In genomic region chr14:77825895-77826519, GRCh38 we compare ENCODE assay signal across 22 cellular contexts. TPM values are rescaled to one million over a fixed set of nuclear protein-coding genes. Genes with fewer than 3 reads are reported as not detected.
A peak's percentile ranks its signal among the peaks of the same experiment; 100 is the strongest.
DNase-seq lines count a peak whose midpoint lies in the region; ATAC-seq and TF ChIP-seq lines count a peak whose summit lies in the region.
"Had no signal": no experiment of that assay in that cellular context is flagged by ENCODE, and none has a peak within 500 bp of the region (broad histone marks: within the 10 kb centered on the region; RNA-seq: fewer than 3 reads in every experiment).

No MANE protein-coding gene starts in this region.

- peak overlapping the region; percentile 33 for H2AFZ ChIP-seq in IMR-90 (replicated peaks; ENCODE audit: low read length, poor library complexity)

- no peaks in the 10 kb centered on the region for H3K9me3 Mint-ChIP-seq in neural crest cell
- no peaks in the 10 kb centered on the region for H3K9me3 Mint-ChIP-seq in activated CD8-positive, alpha-beta memory T cell treated with anti-CD3 and anti-CD28 coated beads, Interleukin-2, amount 10 ng/mL, durations not matched to agents 7 days and 5 days (ENCODE audit: low read depth)
- H3K9me3 Mint-ChIP-seq: CD8-positive, alpha-beta memory T cell had no signal

- no peak overlapping the region for H3K4me3 ChIP-seq in IMR-90 (ENCODE audit: insufficient read depth, low read depth, low read length)
- no peak overlapping the region for H3K4me3 ChIP-seq in body of pancreas
- H3K4me3 ChIP-seq in left ventricle myocardium inferior: no peak overlapping the region
- H3K4me3 ChIP-seq: BLaER1 treated with 17β-estradiol and CSF1 and Interleukin-3, amounts not matched to agents 10 nM and 100 nM; GM12878; MG63; SJCRH30 had no signal

- dilution Hi-C loops in IMR-90 (cut with HindIII; ENCODE audit: low sequenced_read_pairs, unreplicated experiment): no loop called here

- no TSS peak for BruUV-seq in IMR-90 (replicated peaks; lab: Mats Ljungman, UMichigan)

- H2BK15ac ChIP-seq in IMR-90 (ENCODE audit: low read depth, low read length): no peak overlapping the region

- TF ChIP-seq CTCF in IMR-90 (conservative IDR thresholded peaks at IDR 0.05; ENCODE audit: low read depth, low read length): no peak
- no peak for TF ChIP-seq CTCF in body of pancreas (IDR thresholded peaks at IDR 0.05)
- TF ChIP-seq CTCF in left ventricle myocardium inferior (IDR thresholded peaks at IDR 0.05; ENCODE audit: borderline replicate concordance): no peak
- TF ChIP-seq CTCF in neural crest cell (conservative IDR thresholded peaks at IDR 0.05): no peak

- H3K56ac ChIP-seq in IMR-90 (ENCODE audit: extremely low read depth, insufficient read depth, low read length): no peak overlapping the region

- TF ChIP-seq RAD21 in IMR-90 (IDR thresholded peaks at IDR 0.05; ENCODE audit: low read length): no peak

- H4K91ac ChIP-seq in IMR-90 (ENCODE audit: insufficient read depth, low read depth, low read length): no peak overlapping the region

- no peak overlapping the region for H3K14ac ChIP-seq in IMR-90 (replicated peaks; ENCODE audit: low read depth, low read length)

- no peak overlapping the region for H3K18ac ChIP-seq in IMR-90 (ENCODE audit: low read depth, low read length)

- in situ Hi-C loops in IMR-90 (cut with MboI; ENCODE audit: low sequenced_read_pairs): no loop called here

- H3K4me3 Mint-ChIP-seq in neural crest cell: no peak overlapping the region
- no peak overlapping the region for H3K4me3 Mint-ChIP-seq in activated CD8-positive, alpha-beta memory T cell treated with anti-CD3 and anti-CD28 coated beads, Interleukin-2, amount 10 ng/mL, durations not matched to agents 7 days and 5 days
- H3K4me3 Mint-ChIP-seq: CD8-positive, alpha-beta memory T cell had no signal

- no peak overlapping the region for H3K4ac ChIP-seq in IMR-90 (ENCODE audit: low read depth, low read length)

- no peaks in the 10 kb centered on the region for H3K36me3 Mint-ChIP-seq in neural crest cell (ENCODE audit: low read depth)
- no peaks in the 10 kb centered on the region for H3K36me3 Mint-ChIP-seq in activated CD8-positive, alpha-beta memory T cell treated with anti-CD3 and anti-CD28 coated beads, Interleukin-2, amount 10 ng/mL, durations not matched to agents 7 days and 5 days

- H2AK5ac ChIP-seq in IMR-90 (ENCODE audit: low read depth, low read length): no peak overlapping the region

- CTCF ChIA-PET in IMR-90 (lab: Yijun Ruan, JAX): interaction anchor here (0.6 kb wide), 1 partner anchor 109 kb away, joined by 3 read pairs; no protein-coding TSS in a partner anchor
- CTCF ChIA-PET in activated CD8-positive, alpha-beta memory T cell treated with anti-CD3 and anti-CD28 coated beads, Interleukin-2, amount 10 ng/mL, durations not matched to agents 7 days and 5 days (lab: Charles Lee): interaction anchor here (1.2 kb wide), 1 partner anchor 9 kb away, joined by 3 read pairs; no protein-coding TSS in a partner anchor

- peaks cover 2% of the 10 kb centered on the region; the same call in 1 of the 2 replicates for H3K36me3 ChIP-seq in IMR-90 (ENCODE audit: control insufficient read depth, insufficient read depth, low read length)
- H3K36me3 ChIP-seq in body of pancreas (replicated peaks in 1 of 2; ENCODE audit: insufficient read depth in 1 of 2, low read depth in 2 of 2): no peaks in the 10 kb centered on the region
- H3K36me3 ChIP-seq in left ventricle myocardium inferior: peaks cover 34% of the 10 kb centered on the region
- H3K36me3 ChIP-seq: MG63, SJCRH30 had no signal

- no peaks in the 10 kb centered on the region for H3K79me1 ChIP-seq in IMR-90 (ENCODE audit: low read depth in 1 of 2, low read length in 2 of 2)

- no peak overlapping the region for H3K4me2 ChIP-seq in IMR-90 (ENCODE audit: low read depth, low read length)
- H3K4me2 ChIP-seq: BLaER1 treated with 17β-estradiol and CSF1 and Interleukin-3, amounts not matched to agents 10 nM and 100 nM had no signal

- TF ChIP-seq POLR2A in IMR-90 (IDR thresholded peaks at IDR 0.05; ENCODE audit: low read depth, low read length): no peak
- TF ChIP-seq POLR2A in body of pancreas (IDR thresholded peaks at IDR 0.05): no peak

- no peaks in the 10 kb centered on the region for H3K27me3 Mint-ChIP-seq in neural crest cell (ENCODE audit: low read depth)
- H3K27me3 Mint-ChIP-seq in activated CD8-positive, alpha-beta memory T cell treated with anti-CD3 and anti-CD28 coated beads, Interleukin-2, amount 10 ng/mL, durations not matched to agents 7 days and 5 days: no peaks in the 10 kb centered on the region
- H3K27me3 Mint-ChIP-seq: CD8-positive, alpha-beta memory T cell had no signal

- no peak overlapping the region for H2BK20ac ChIP-seq in IMR-90 (ENCODE audit: low read depth, low read length)

- no peak overlapping the region for H2BK5ac ChIP-seq in IMR-90 (ENCODE audit: low read depth, low read length, poor library complexity, severe bottlenecking)

- no peak overlapping the region for H4K8ac ChIP-seq in IMR-90 (ENCODE audit: low read depth in 2 of 2, low read length in 2 of 2)

- H3K27me3 ChIP-seq in IMR-90 (ENCODE audit: control insufficient read depth, insufficient read depth, low read length) (no peaks in the 10 kb centered on the region), body of pancreas (no peaks in the 10 kb centered on the region), left ventricle myocardium inferior (ENCODE audit: low read depth) (no peaks in the 10 kb centered on the region)
- H3K27me3 ChIP-seq: BLaER1 treated with 17β-estradiol and CSF1 and Interleukin-3, amounts not matched to agents 10 nM and 100 nM; MG63; SJCRH30 had no signal

- no peaks in the 10 kb centered on the region for H3K9me1 ChIP-seq in IMR-90 (ENCODE audit: insufficient read depth, low read length)

- H3K27ac Mint-ChIP-seq in neural crest cell (ENCODE audit: unreplicated experiment): peak overlapping the region; percentile 59
- H3K27ac Mint-ChIP-seq in activated CD8-positive, alpha-beta memory T cell treated with anti-CD3 and anti-CD28 coated beads, Interleukin-2, amount 10 ng/mL, durations not matched to agents 7 days and 5 days: no peak overlapping the region

- H3K4me1 Mint-ChIP-seq in neural crest cell: no peaks in the 10 kb centered on the region
- H3K4me1 Mint-ChIP-seq in activated CD8-positive, alpha-beta memory T cell treated with anti-CD3 and anti-CD28 coated beads, Interleukin-2, amount 10 ng/mL, durations not matched to agents 7 days and 5 days: peaks cover 5% of the 10 kb centered on the region
- H3K4me1 Mint-ChIP-seq: CD8-positive, alpha-beta memory T cell had no signal

- H2AK9ac ChIP-seq in IMR-90 (replicated peaks; ENCODE audit: low read depth, low read length, poor library complexity): no peak overlapping the region

- 82% methylated on average over 14 of the region's 16 CpGs; no CpG with 5 or more reads in 1 of the 2 experiments for WGBS in IMR-90 (ENCODE audit: extremely low coverage in 2 of 2, insufficient read length in 1 of 2), 2 experiments
- WGBS in body of pancreas, 2 donors: 51 to 59% methylated on average over 15 to 16 of the region's 16 CpGs

- H3K27ac ChIP-seq in IMR-90 (ENCODE audit: insufficient read depth, low read length) (no peak overlapping the region), body of pancreas (no peak overlapping the region), left ventricle myocardium inferior (replicated peaks) (peak overlapping the region; percentile 72)
- H3K27ac ChIP-seq: BLaER1 treated with 17β-estradiol and CSF1 and Interleukin-3, amounts not matched to agents 10 nM and 100 nM; SJCRH30 had no signal

- POLR2A ChIA-PET in IMR-90 (lab: Charles Lee; ENCODE audit: unreplicated experiment): no interaction called here

- H3K9me3 ChIP-seq in IMR-90 (ENCODE audit: control insufficient read depth, insufficient read depth, low read length) (no peaks in the 10 kb centered on the region), body of pancreas (no peaks in the 10 kb centered on the region), left ventricle myocardium inferior (replicated peaks) (no peaks in the 10 kb centered on the region)
- H3K9me3 ChIP-seq: BLaER1 treated with 17β-estradiol and CSF1 and Interleukin-3, amounts not matched to agents 10 nM and 100 nM; MG63; SJCRH30 had no signal

- no peak overlapping the region for H3K9ac ChIP-seq in IMR-90 (ENCODE audit: low read depth, low read length)
- H3K9ac ChIP-seq: BLaER1 treated with 17β-estradiol and CSF1 and Interleukin-3, amounts not matched to agents 10 nM and 100 nM had no signal

- intact Hi-C loops in IMR-90 (cut with micrococcal nuclease) (no loop called here), body of pancreas (cut with DNase I) (no loop called here), left ventricle myocardium inferior (cut with micrococcal nuclease) (no loop called here)

- no peaks in the 10 kb centered on the region for H4K20me1 ChIP-seq in IMR-90 (ENCODE audit: insufficient read depth, low read length)
- H4K20me1 ChIP-seq: BLaER1 treated with 17β-estradiol and CSF1 and Interleukin-3, amounts not matched to agents 10 nM and 100 nM had no signal

- ATAC-seq in IMR-90 (ENCODE audit: low read depth) (no peak), body of pancreas (peak; percentile 70), HG03378 (IDR thresholded peaks at IDR 0.05; ENCODE audit: unreplicated experiment) (no peak)
- no peak for ATAC-seq in activated CD8-positive, alpha-beta memory T cell treated with anti-CD3 and anti-CD28 coated beads, Interleukin-2, amount 10 ng/mL, durations not matched to agents 7 days and 5 days
- ATAC-seq: GM12878, HepG2 had no signal

- H3K23ac ChIP-seq in IMR-90 (ENCODE audit: low read depth, low read length): no peak overlapping the region

- no peak for DNase-seq in IMR-90
- DNase-seq in body of pancreas: peak; percentile 33 to 65 (median 57)
- DNase-seq in left ventricle myocardium inferior: peak; percentile 42
- DNase-seq in neural crest cell (ENCODE audit: low read depth, low spot score): no peak
- DNase-seq in cerebellar cortex (ENCODE audit: low spot score): no peak
- no peak for DNase-seq in activated CD8-positive, alpha-beta memory T cell treated with anti-CD3 and anti-CD28 coated beads, Interleukin-2, amount 10 ng/mL, durations not matched to agents 7 days and 5 days
- no peak for DNase-seq in SHP77 (lab: John Stamatoyannopoulos, UW)
- DNase-seq: CD8-positive, alpha-beta memory T cell; DMS79 treated with DMSO at 0.1 percent for 48 hours; GDM1; GOT3; MG63; NCI-H1092 treated with DMSO at 0.1 percent for 48 hours; NCI-H1694; NCI-H2107; NCI-H345; NCI-H526; SJCRH30 had no signal

- no peak overlapping the region for H2BK120ac ChIP-seq in IMR-90 (ENCODE audit: low read depth, low read length)

- no peak overlapping the region for H4K5ac ChIP-seq in IMR-90 (ENCODE audit: low read depth, low read length)

- no peaks in the 10 kb centered on the region for H3K4me1 ChIP-seq in IMR-90 (ENCODE audit: control insufficient read depth, insufficient read depth, low read length)
- H3K4me1 ChIP-seq in body of pancreas: peaks cover 7% of the 10 kb centered on the region
- peaks cover 9% of the 10 kb centered on the region for H3K4me1 ChIP-seq in left ventricle myocardium inferior
- H3K4me1 ChIP-seq: SJCRH30 had no signal

RNA-seq across cellular contexts. Expression of gene ADCK1, which starts 26.1 kb away (rescaled TPM):
- total RNA-seq in IMR-90 (2012; rRNA removed) (1.1 and 1.6 TPM in 2 replicates), body of pancreas (10 to 100 TPM in 1 of 2 donors, 1 to 10 TPM in 1; 2.6 to 26.4 TPM), left ventricle myocardium inferior (10.3 TPM), neural crest cell (9.0 and 9.5 TPM in 2 replicates)
- 3.6 and 4.6 TPM in 2 replicates for polyA plus RNA-seq in IMR-90 (2012; rRNA removed)
- 2.2 and 5.5 TPM in 2 replicates for polyA plus RNA-seq in IMR-90 (2012; cell fraction: cytosol; rRNA removed)
- 19.4 and 19.7 TPM in 2 replicates for polyA plus RNA-seq in IMR-90 (2012; cell fraction: nucleus; rRNA removed; ENCODE audit: low replicate concordance)
- 1 to 10 TPM; 2.5 to 3.5 TPM for total RNA-seq in activated CD8-positive, alpha-beta memory T cell treated with anti-CD3 and anti-CD28 coated beads, Interleukin-2, amount 10 ng/mL, durations not matched to agents 7 days and 5 days

Comparison
In these comparisons a context has a peak if more than half of its experiments do, and no peak if none do; other contexts are left out.
1. DNase-seq: peak in body of pancreas (4 of 4) and left ventricle myocardium inferior (single experiment); none in IMR-90 (single experiment), neural crest cell (single experiment), cerebellar cortex (single experiment), activated CD8-positive, alpha-beta memory T cell treated with anti-CD3 and anti-CD28 coated beads, Interleukin-2, amount 10 ng/mL, durations not matched to agents 7 days and 5 days (single experiment) and SHP77 (0 of 2).